1 cellular context compared by ENCODE assay signal in the genomic region with DNA sequence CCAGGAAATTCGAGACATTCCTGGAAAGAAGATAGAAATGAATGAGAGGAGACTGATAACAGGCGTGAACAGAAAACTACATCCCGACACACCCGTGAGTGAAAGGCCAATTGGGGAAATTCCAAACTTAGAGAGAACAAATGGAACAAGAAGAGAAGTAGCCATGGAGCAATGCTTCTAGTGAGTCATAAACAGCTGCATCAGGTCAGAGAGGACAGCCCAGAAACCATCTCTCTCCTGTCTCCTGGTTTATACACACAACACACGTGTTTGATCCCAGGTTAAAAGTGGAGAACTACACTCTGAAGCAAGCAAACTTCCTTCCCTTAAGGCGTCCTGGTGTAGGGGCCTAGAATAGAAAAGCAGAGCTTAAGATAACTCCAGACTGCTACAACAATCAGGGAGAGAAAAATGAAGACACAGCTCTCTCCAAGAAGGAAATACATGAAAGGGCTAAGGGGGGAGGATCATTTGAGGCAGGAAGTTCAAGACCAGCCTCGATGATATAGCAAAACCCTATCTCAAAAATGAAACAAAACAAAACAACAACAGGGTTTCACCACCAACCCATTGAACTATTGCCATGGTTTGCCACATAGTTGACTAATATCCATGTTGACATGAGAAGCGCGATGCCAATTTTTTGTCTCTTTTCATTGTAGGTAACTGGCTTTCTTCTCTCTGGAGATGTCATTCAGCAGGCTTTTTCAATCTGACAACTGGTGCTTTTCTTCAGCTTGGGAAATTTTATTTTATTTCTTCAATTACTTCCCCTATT.
TF ChIP-seq lines count a peak whose summit lies in the region.

No MANE protein-coding gene starts in this region.

TF ChIP-seq in HEK293, 187 proteins besides CTCF, POLR2A, EP300 and RAD21 (continued from another document):
- TF ChIP-seq ZBTB49 (tag by site-specific recombination; IDR thresholded peaks at IDR 0.05; ENCODE audit: low read depth), result no peak
- TF ChIP-seq, protein P1, sequence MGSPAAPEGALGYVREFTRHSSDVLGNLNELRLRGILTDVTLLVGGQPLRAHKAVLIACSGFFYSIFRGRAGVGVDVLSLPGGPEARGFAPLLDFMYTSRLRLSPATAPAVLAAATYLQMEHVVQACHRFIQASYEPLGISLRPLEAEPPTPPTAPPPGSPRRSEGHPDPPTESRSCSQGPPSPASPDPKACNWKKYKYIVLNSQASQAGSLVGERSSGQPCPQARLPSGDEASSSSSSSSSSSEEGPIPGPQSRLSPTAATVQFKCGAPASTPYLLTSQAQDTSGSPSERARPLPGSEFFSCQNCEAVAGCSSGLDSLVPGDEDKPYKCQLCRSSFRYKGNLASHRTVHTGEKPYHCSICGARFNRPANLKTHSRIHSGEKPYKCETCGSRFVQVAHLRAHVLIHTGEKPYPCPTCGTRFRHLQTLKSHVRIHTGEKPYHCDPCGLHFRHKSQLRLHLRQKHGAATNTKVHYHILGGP (tag by site-specific recombination; IDR thresholded peaks at IDR 0.05), result 0 out of 2 replicates have a peak, but pooled peaks have one; percentile 16
